ENCODE assay signal across 14 cellular contexts in genomic region chr13:93847162-93847561, GRCh38.
DNase-seq lines count a peak whose midpoint lies in the region; ATAC-seq and TF ChIP-seq lines count a peak whose summit lies in the region.
"Had no signal": no experiment of that assay in that cellular context is flagged by ENCODE, and none has a peak within 500 bp of the region (broad histone marks: within the 10 kb centered on the region; RNA-seq: fewer than 3 reads in every experiment).

No MANE protein-coding gene starts in this region.

- H3K27ac Mint-ChIP-seq in activated T-helper 2 cell treated with anti-CD3 and anti-CD28 coated beads, Interferon-gamma antibody, Interleukin-2, Interleukin-4, amounts not matched to agents 10 μg/mL and 5 μg/mL and 100 μg/mL, durations not matched to agents 14 hours and 24 hours and 36 hours, result no peak overlapping the region
- H3K27ac Mint-ChIP-seq: GM23338 had no signal

- H3K4me2 ChIP-seq in IMR-90 (ENCODE audit: low read depth, low read length), result peak overlapping the region; percentile 26; the same call in 1 of the 2 replicates
- H3K4me2 ChIP-seq: GM23338 had no signal

- peaks cover 2% of the 10 kb centered on the region; the same call in 1 of the 2 replicates for H3K4me1 ChIP-seq in IMR-90 (ENCODE audit: control insufficient read depth, insufficient read depth, low read length)
- H3K4me1 ChIP-seq: SJCRH30 had no signal

- peak overlapping the region; percentile 88 for H3K4ac ChIP-seq in IMR-90 (ENCODE audit: low read depth, low read length)

- CTCF ChIA-PET in IMR-90 (lab: Yijun Ruan, JAX), result no interaction called here

- POLR2A ChIA-PET in IMR-90 (lab: Charles Lee; ENCODE audit: unreplicated experiment), result interaction anchor here (1.2 kb wide), 1 partner anchor 14 kb away, joined by 3 read pairs; no protein-coding TSS in a partner anchor

- H4K8ac ChIP-seq in IMR-90 (ENCODE audit: low read depth in 2 of 2, low read length in 2 of 2), result peak overlapping the region in 1 of 2 experiments; percentile 65; a peak in 3 of 4 replicates

- H3K4me3 ChIP-seq in IMR-90 (ENCODE audit: insufficient read depth, low read depth, low read length), result no peak overlapping the region
- H3K4me3 ChIP-seq in brain microvascular endothelial cell (ENCODE audit: low read depth, low read length), result no peak overlapping the region
- H3K4me3 ChIP-seq in skeletal muscle cell (ENCODE audit: low read depth, low read length), result no peak overlapping the region
- H3K4me3 ChIP-seq: GM23338, SJCRH30, skin epidermis had no signal

- intact Hi-C loops in IMR-90 (cut with micrococcal nuclease), result no loop called here
- intact Hi-C loops in activated T-helper 2 cell treated with anti-CD3 and anti-CD28 coated beads, Interferon-gamma antibody, Interleukin-2, Interleukin-4, amounts not matched to agents 10 μg/mL and 5 μg/mL and 100 μg/mL, durations not matched to agents 14 hours and 24 hours and 36 hours (cut with micrococcal nuclease), result no loop called here

- TF ChIP-seq RAD21 in IMR-90 (IDR thresholded peaks at IDR 0.05; ENCODE audit: low read length), result peak; percentile 13; the same call in 1 of the 2 replicates

- peak; percentile 3 for DNase-seq in activated CD4-positive, alpha-beta T cell treated with anti-CD3 and anti-CD28 coated beads for 48 hours
- DNase-seq in activated CD4-positive, alpha-beta T cell treated with anti-CD3 and anti-CD28 coated beads for 4 hours, result no peak
- peak; percentile 93 for DNase-seq in IMR-90
- DNase-seq in brain microvascular endothelial cell, result peak; percentile 77
- peak; percentile 48 for DNase-seq in skeletal muscle cell (ENCODE audit: low read depth)
- DNase-seq in GM19238 (ENCODE audit: insufficient read length, low spot score), result no peak
- no peak for DNase-seq in activated T-helper 2 cell treated with anti-CD3 and anti-CD28 coated beads, Interferon-gamma antibody, Interleukin-2, Interleukin-4, amounts not matched to agents 10 μg/mL and 5 μg/mL and 100 μg/mL, durations not matched to agents 14 hours and 24 hours and 36 hours (ENCODE audit: low spot score)
- DNase-seq in activated gamma-delta T cell treated with Interleukin-2 at 50 U/mL for 16 hours, result no peak
- DNase-seq: 8988T; activated naive CD4-positive, alpha-beta T cell treated with anti-CD3 and anti-CD28 coated beads, Interleukin-2, amount 50 U/mL, for 16 hours; NCI-H446; SJCRH30 had no signal

- no CpG with 5 or more reads among the region's 7 CpGs for whole genome bisulfite sequencing in IMR-90 (ENCODE audit: extremely low coverage in 2 of 2, insufficient read length in 1 of 2), 2 experiments

- no peaks in the 10 kb centered on the region for H3K27me3 Mint-ChIP-seq in activated T-helper 2 cell treated with anti-CD3 and anti-CD28 coated beads, Interferon-gamma antibody, Interleukin-2, Interleukin-4, amounts not matched to agents 10 μg/mL and 5 μg/mL and 100 μg/mL, durations not matched to agents 14 hours and 24 hours and 36 hours (ENCODE audit: low read depth)

- H3K27me3 ChIP-seq in IMR-90 (ENCODE audit: control insufficient read depth, insufficient read depth, low read length), result no peaks in the 10 kb centered on the region
- no peaks in the 10 kb centered on the region for H3K27me3 ChIP-seq in brain microvascular endothelial cell (replicated peaks)
- H3K27me3 ChIP-seq: SJCRH30 had no signal

- H3K9me3 Mint-ChIP-seq in activated T-helper 2 cell treated with anti-CD3 and anti-CD28 coated beads, Interferon-gamma antibody, Interleukin-2, Interleukin-4, amounts not matched to agents 10 μg/mL and 5 μg/mL and 100 μg/mL, durations not matched to agents 14 hours and 24 hours and 36 hours, result peaks cover 3% of the 10 kb centered on the region
- H3K9me3 Mint-ChIP-seq: GM23338 had no signal

- peak overlapping the region; percentile 77; the same call in 1 of the 2 replicates for H3K23ac ChIP-seq in IMR-90 (ENCODE audit: low read depth, low read length)

- peak overlapping the region; percentile 46; the same call in 1 of the 3 replicates for H2BK15ac ChIP-seq in IMR-90 (ENCODE audit: low read depth, low read length)

- H4K91ac ChIP-seq in IMR-90 (ENCODE audit: insufficient read depth, low read depth, low read length), result peak overlapping the region; percentile 30; the same call in 1 of the 2 replicates

- H2AK9ac ChIP-seq in IMR-90 (replicated peaks; ENCODE audit: low read depth, low read length, poor library complexity), result peak overlapping the region; percentile 31

- H2AK5ac ChIP-seq in IMR-90 (ENCODE audit: low read depth, low read length), result peak overlapping the region; percentile 56; the same call in 1 of the 2 replicates

- peaks cover 3% of the 10 kb centered on the region; the same call in 1 of the 2 replicates for H3K9me1 ChIP-seq in IMR-90 (ENCODE audit: insufficient read depth, low read length)

- dilution Hi-C loops in IMR-90 (cut with HindIII; ENCODE audit: low sequenced_read_pairs, unreplicated experiment), result no loop called here

- no peak overlapping the region for H3K4me3 Mint-ChIP-seq in activated T-helper 2 cell treated with anti-CD3 and anti-CD28 coated beads, Interferon-gamma antibody, Interleukin-2, Interleukin-4, amounts not matched to agents 10 μg/mL and 5 μg/mL and 100 μg/mL, durations not matched to agents 14 hours and 24 hours and 36 hours (ENCODE audit: low read depth)
- H3K4me3 Mint-ChIP-seq: GM23338 had no signal

- no peak overlapping the region for H3K9ac ChIP-seq in IMR-90 (ENCODE audit: low read depth, low read length)

- TF ChIP-seq CTCF in IMR-90 (conservative IDR thresholded peaks at IDR 0.05; ENCODE audit: low read depth, low read length) (no peak), brain microvascular endothelial cell (IDR thresholded peaks at IDR 0.05; ENCODE audit: low read depth, low read length, missing control alignments) (no peak)

- H3K36me3 ChIP-seq in IMR-90 (ENCODE audit: control insufficient read depth, insufficient read depth, low read length) (no peaks in the 10 kb centered on the region), brain microvascular endothelial cell (replicated peaks) (no peaks in the 10 kb centered on the region)
- H3K36me3 ChIP-seq: SJCRH30 had no signal

- in situ Hi-C loops in IMR-90 (cut with MboI; ENCODE audit: low sequenced_read_pairs) (no loop called here), brain microvascular endothelial cell (cut with HindIII; ENCODE audit: low pct_ligation_motif_present, low sequenced_read_pairs) (no loop called here)

- H3K18ac ChIP-seq in IMR-90 (ENCODE audit: low read depth, low read length), result peak overlapping the region; percentile 50; the same call in 1 of the 2 replicates

- H3K36me3 Mint-ChIP-seq in activated T-helper 2 cell treated with anti-CD3 and anti-CD28 coated beads, Interferon-gamma antibody, Interleukin-2, Interleukin-4, amounts not matched to agents 10 μg/mL and 5 μg/mL and 100 μg/mL, durations not matched to agents 14 hours and 24 hours and 36 hours (ENCODE audit: low read depth), result no peaks in the 10 kb centered on the region

- no peaks in the 10 kb centered on the region for H4K20me1 ChIP-seq in IMR-90 (ENCODE audit: insufficient read depth, low read length)

- H2BK5ac ChIP-seq in IMR-90 (ENCODE audit: low read depth, low read length, poor library complexity, severe bottlenecking), result peak overlapping the region; percentile 96

- H2BK20ac ChIP-seq in IMR-90 (ENCODE audit: low read depth, low read length), result peak overlapping the region; percentile 87

- H3K9me3 ChIP-seq in IMR-90 (ENCODE audit: control insufficient read depth, insufficient read depth, low read length), result no peaks in the 10 kb centered on the region
- H3K9me3 ChIP-seq: SJCRH30 had no signal

- BruUV-seq in IMR-90 (replicated peaks; lab: Mats Ljungman, UMichigan), result no TSS peak

- H3K4me1 Mint-ChIP-seq in activated T-helper 2 cell treated with anti-CD3 and anti-CD28 coated beads, Interferon-gamma antibody, Interleukin-2, Interleukin-4, amounts not matched to agents 10 μg/mL and 5 μg/mL and 100 μg/mL, durations not matched to agents 14 hours and 24 hours and 36 hours (ENCODE audit: low read depth), result no peaks in the 10 kb centered on the region

- no peak for TF ChIP-seq POLR2A in IMR-90 (IDR thresholded peaks at IDR 0.05; ENCODE audit: low read depth, low read length)

- H3K56ac ChIP-seq in IMR-90 (ENCODE audit: extremely low read depth, insufficient read depth, low read length), result peak overlapping the region; percentile 13; the same call in 1 of the 2 replicates

- no peaks in the 10 kb centered on the region for H3K79me1 ChIP-seq in IMR-90 (ENCODE audit: low read depth in 1 of 2, low read length in 2 of 2)

- peak overlapping the region; percentile 35 for H4K5ac ChIP-seq in IMR-90 (ENCODE audit: low read depth, low read length)

- H3K27ac ChIP-seq in IMR-90 (ENCODE audit: insufficient read depth, low read length), result peak overlapping the region; percentile 30; the same call in 1 of the 2 replicates
- H3K27ac ChIP-seq in brain microvascular endothelial cell, result peak overlapping the region; percentile 53
- H3K27ac ChIP-seq: SJCRH30, skin epidermis had no signal

- peak overlapping the region; percentile 41 for H3K14ac ChIP-seq in IMR-90 (replicated peaks; ENCODE audit: low read depth, low read length)

- H2BK120ac ChIP-seq in IMR-90 (ENCODE audit: low read depth, low read length), result peak overlapping the region; percentile 59

- ATAC-seq in IMR-90 (ENCODE audit: low read depth), result peak; percentile 83
- ATAC-seq: GM23338 had no signal

- H2AFZ ChIP-seq in IMR-90 (replicated peaks; ENCODE audit: low read length, poor library complexity), result peak overlapping the region; percentile 81
- H2AFZ ChIP-seq: GM23338 had no signal

TF ChIP-seq in IMR-90, 13 proteins besides CTCF, POLR2A, EP300 and RAD21 (continues in another document):
- TF ChIP-seq CEBPB (IDR thresholded peaks at IDR 0.05; ENCODE audit: low read depth, low read length) (peak; percentile 98), FOS (IDR thresholded peaks at IDR 0.05; ENCODE audit: low read depth, low read length) (peak; percentile 91), RFX5 (IDR thresholded peaks at IDR 0.05; ENCODE audit: low read depth, low read length) (no peak), SMC3 (IDR thresholded peaks at IDR 0.05; ENCODE audit: low read depth, low read length) (no peak), MXI1 (IDR thresholded peaks at IDR 0.05; ENCODE audit: borderline replicate concordance, low read depth, low read length) (no peak), MAZ (IDR thresholded peaks at IDR 0.05; ENCODE audit: borderline replicate concordance, low read depth, low read length) (no peak), USF2 (IDR thresholded peaks at IDR 0.05; ENCODE audit: low read depth, low read length) (peak; percentile 64)

Comparison
In these comparisons a context has a peak if more than half of its experiments do, and no peak if none do; other contexts are left out.
1. DNase-seq: peak in activated CD4-positive, alpha-beta T cell treated with anti-CD3 and anti-CD28 coated beads for 48 hours (single experiment), IMR-90 (single experiment), brain microvascular endothelial cell (single experiment) and skeletal muscle cell (single experiment); none in activated CD4-positive, alpha-beta T cell treated with anti-CD3 and anti-CD28 coated beads for 4 hours (0 of 2), GM19238 (single experiment), activated T-helper 2 cell treated with anti-CD3 and anti-CD28 coated beads, Interferon-gamma antibody, Interleukin-2, Interleukin-4, amounts not matched to agents 10 μg/mL and 5 μg/mL and 100 μg/mL, durations not matched to agents 14 hours and 24 hours and 36 hours (single experiment) and activated gamma-delta T cell treated with Interleukin-2 at 50 U/mL for 16 hours (single experiment).